ENCODE assay signal across 12 cellular contexts in genomic region chr17:17353625-17354484, GRCh38.
"Had no signal": no experiment of that assay in that cellular context is flagged by ENCODE, and none has a peak within 500 bp of the region (broad histone marks: within the 10 kb centered on the region; RNA-seq: fewer than 3 reads in every experiment).

No MANE protein-coding gene starts in this region.

- H3K27ac ChIP-seq: left lung, testis had no signal

- H3K4me1 ChIP-seq: testis had no signal

- H3K36me3 ChIP-seq: left lung, right atrium auricular region had no signal

- H3K4me3 Mint-ChIP-seq: activated naive CD4-positive, alpha-beta T cell treated with anti-CD3 and anti-CD28 coated beads, Interleukin-2, amount 50 U/mL, for 24 hours; activated T-helper 17 cell treated with anti-CD3 and anti-CD28 coated beads, Interleukin-2, amount 50 U/mL, for 72 hours had no signal

- H3K27ac Mint-ChIP-seq: activated naive CD4-positive, alpha-beta T cell treated with anti-CD3 and anti-CD28 coated beads, Interleukin-2, amount 50 U/mL, for 24 hours; activated T-helper 17 cell treated with anti-CD3 and anti-CD28 coated beads, Interleukin-2, amount 50 U/mL, for 72 hours had no signal

- H3K27me3 Mint-ChIP-seq: activated naive CD4-positive, alpha-beta T cell treated with anti-CD3 and anti-CD28 coated beads, Interleukin-2, amount 50 U/mL, for 24 hours; activated T-helper 17 cell treated with anti-CD3 and anti-CD28 coated beads, Interleukin-2, amount 50 U/mL, for 72 hours had no signal

- H3K27me3 ChIP-seq: right atrium auricular region, testis had no signal

- H3K36me3 Mint-ChIP-seq: activated naive CD4-positive, alpha-beta T cell treated with anti-CD3 and anti-CD28 coated beads, Interleukin-2, amount 50 U/mL, for 24 hours had no signal

- DNase-seq: activated CD4-positive, alpha-beta T cell treated with anti-CD3 and anti-CD28 coated beads for 4 hours; activated T-cell treated with anti-CD3 and anti-CD28 coated beads for 4 hours; effector CD4-positive, alpha-beta T cell; islet precursor cell; left lung; stimulated activated CD4-positive, alpha-beta T cell treated with anti-CD3 and anti-CD28 coated beads, Interleukin-2, amount 100 ng/mL, for 24 hours; stimulated activated naive CD8-positive, alpha-beta T cell treated with anti-CD3 and anti-CD28 coated beads, Interleukin-15, Interleukin-2, amounts not matched to agents 100 U/mL and 50 U/mL, for 24 hours; testis had no signal

- FAIRE-seq: bronchial epithelial cell had no signal

- H3K4me3 ChIP-seq: left lung, right atrium auricular region, testis had no signal

- H3K9me3 Mint-ChIP-seq: activated naive CD4-positive, alpha-beta T cell treated with anti-CD3 and anti-CD28 coated beads, Interleukin-2, amount 50 U/mL, for 24 hours; activated T-helper 17 cell treated with anti-CD3 and anti-CD28 coated beads, Interleukin-2, amount 50 U/mL, for 72 hours had no signal

- H3K4me1 Mint-ChIP-seq: activated naive CD4-positive, alpha-beta T cell treated with anti-CD3 and anti-CD28 coated beads, Interleukin-2, amount 50 U/mL, for 24 hours; activated T-helper 17 cell treated with anti-CD3 and anti-CD28 coated beads, Interleukin-2, amount 50 U/mL, for 72 hours had no signal

- ATAC-seq: stimulated activated naive CD8-positive, alpha-beta T cell treated with anti-CD3 and anti-CD28 coated beads, Interleukin-15, Interleukin-2, amounts not matched to agents 100 U/mL and 50 U/mL, for 24 hours had no signal

- H3K9me3 ChIP-seq: left lung, right atrium auricular region, testis had no signal
